11 cellular contexts compared by ENCODE assay signal in genomic region chr1:35448344-35448801, GRCh38.
A peak's percentile ranks its signal among the peaks of the same experiment; 100 is the strongest.
DNase-seq lines count a peak whose midpoint lies in the region; ATAC-seq and TF ChIP-seq lines count a peak whose summit lies in the region.
"Had no signal": no experiment of that assay in that cellular context is flagged by ENCODE, and none has a peak within 500 bp of the region (broad histone marks: within the 10 kb centered on the region; RNA-seq: fewer than 3 reads in every experiment).

No MANE protein-coding gene starts in this region.

- no peak overlapping the region for H3K18ac ChIP-seq in trophoblast cell (ENCODE audit: low read length)

- H2BK5ac ChIP-seq in trophoblast cell (ENCODE audit: low read depth, low read length, poor library complexity): no peak overlapping the region

- no peaks in the 10 kb centered on the region for H4K20me1 ChIP-seq in PC-9 (ENCODE audit: insufficient read depth)

- H3K36me3 Mint-ChIP-seq in osteocyte (ENCODE audit: unreplicated experiment): peaks cover 17% of the 10 kb centered on the region

- DNase-seq in EL (peak; percentile 93), PC-9 (peak in 1 of 2 experiments; percentile 55), trophoblast cell (peak; percentile 24 to 51), NCI-H345 (lab: John Stamatoyannopoulos, UW) (no peak), superior temporal gyrus (ENCODE audit: extremely low spot score) (no peak), esophagus muscularis mucosa (ENCODE audit: extremely low spot score) (no peak), osteocyte (ENCODE audit: extremely low spot score, unreplicated experiment) (no peak)
- DNase-seq: GOT3; naive thymus-derived CD8-positive, alpha-beta T cell; stimulated activated naive CD4-positive, alpha-beta T cell treated with Interleukin-2 at 50 U/mL for 16 hours had no signal

- H3K4me2 ChIP-seq in PC-9 (peak overlapping the region; percentile 8; the same call in 1 of the 2 replicates), trophoblast cell (ENCODE audit: low read length) (no peak overlapping the region)

- no peak overlapping the region for H2BK120ac ChIP-seq in trophoblast cell (ENCODE audit: insufficient read depth, low read length, poor library complexity)

- H3K4me3 ChIP-seq in PC-9 (no peak overlapping the region), trophoblast cell (ENCODE audit: low read depth, low read length) (no peak overlapping the region), esophagus muscularis mucosa (no peak overlapping the region)

- no peak overlapping the region for H3K14ac ChIP-seq in trophoblast cell (ENCODE audit: low read length)

- H3K27me3 Mint-ChIP-seq in osteocyte (ENCODE audit: unreplicated experiment): no peaks in the 10 kb centered on the region
- H3K27me3 Mint-ChIP-seq: naive thymus-derived CD8-positive, alpha-beta T cell had no signal

- H3K27ac ChIP-seq in PC-9 (peak overlapping the region; percentile 60), trophoblast cell (ENCODE audit: low read depth, low read length) (no peak overlapping the region), esophagus muscularis mucosa (replicated peaks in 1 of 4) (no peak overlapping the region)

- no peak overlapping the region for H3K4me3 Mint-ChIP-seq in osteocyte (ENCODE audit: unreplicated experiment)
- H3K4me3 Mint-ChIP-seq: naive thymus-derived CD8-positive, alpha-beta T cell had no signal

- H4K8ac ChIP-seq in trophoblast cell (ENCODE audit: low read depth, low read length): no peak overlapping the region

- H3K27ac Mint-ChIP-seq in osteocyte (ENCODE audit: unreplicated experiment): no peak overlapping the region

- peak; percentile 79 for ATAC-seq in esophagus mucosa
- ATAC-seq: naive thymus-derived CD8-positive, alpha-beta T cell had no signal

- no peaks in the 10 kb centered on the region for H3K9me3 ChIP-seq in PC-9 (ENCODE audit: insufficient read depth, low read depth)
- H3K9me3 ChIP-seq in trophoblast cell (ENCODE audit: insufficient read depth, low read depth, low read length): no peaks in the 10 kb centered on the region
- no peaks in the 10 kb centered on the region for H3K9me3 ChIP-seq in esophagus muscularis mucosa

- no TSS peak for BruUV-seq in PC-9 (replicated peaks; lab: Mats Ljungman, UMichigan)

- H2AFZ ChIP-seq in PC-9 (no peak overlapping the region), trophoblast cell (ENCODE audit: insufficient read depth, low read length, poor library complexity) (no peak overlapping the region)

- no peak for TF ChIP-seq CTCF in PC-9 (conservative IDR thresholded peaks at IDR 0.05)
- no peak for TF ChIP-seq CTCF in esophagus muscularis mucosa (IDR thresholded peaks at IDR 0.05)
- no peak for TF ChIP-seq CTCF in osteocyte (IDR thresholded peaks at IDR 0.05)

- H3K4ac ChIP-seq in trophoblast cell (ENCODE audit: low read depth, low read length): no peak overlapping the region

- no peak overlapping the region for H3K9ac ChIP-seq in trophoblast cell (ENCODE audit: low read length)

- no peaks in the 10 kb centered on the region for H3K9me3 Mint-ChIP-seq in osteocyte (ENCODE audit: unreplicated experiment)
- H3K9me3 Mint-ChIP-seq: naive thymus-derived CD8-positive, alpha-beta T cell had no signal

- no peak for TF ChIP-seq EP300 in esophagus muscularis mucosa (IDR thresholded peaks at IDR 0.05)

- no peak overlapping the region for H3K23ac ChIP-seq in trophoblast cell (ENCODE audit: low read length)

- H4K91ac ChIP-seq in trophoblast cell (ENCODE audit: low read depth, low read length): no peak overlapping the region

- POLR2A ChIA-PET in PC-9 (lab: Charles Lee; ENCODE audit: unreplicated experiment): no interaction called here

- H3K9me2 ChIP-seq in PC-9 (ENCODE audit: insufficient read depth): no peaks in the 10 kb centered on the region

- H4K12ac ChIP-seq in trophoblast cell (ENCODE audit: low read depth, low read length): no peak overlapping the region

- H3K79me2 ChIP-seq in PC-9 (ENCODE audit: low read depth) (no peaks in the 10 kb centered on the region), trophoblast cell (ENCODE audit: control insufficient read depth, insufficient read depth, low read length, poor library complexity) (no peaks in the 10 kb centered on the region)

- TF ChIP-seq POLR2A in esophagus muscularis mucosa (IDR thresholded peaks at IDR 0.05; ENCODE audit: low read depth): no peak

- peaks cover 6% of the 10 kb centered on the region; the same call in 1 of the 2 replicates for H3K36me3 ChIP-seq in PC-9 (ENCODE audit: low read depth)
- H3K36me3 ChIP-seq in trophoblast cell (ENCODE audit: control insufficient read depth in 1 of 2, insufficient read depth in 2 of 2, low read length in 2 of 2): peaks cover 10 to 23% of the 10 kb centered on the region in 2 experiments
- peaks cover 33 to 81% (median 69%) of the 10 kb centered on the region in 4 donors for H3K36me3 ChIP-seq in esophagus muscularis mucosa

- no peak overlapping the region for H2BK12ac ChIP-seq in trophoblast cell (ENCODE audit: low read length)

- H3F3A ChIP-seq in PC-9 (ENCODE audit: insufficient read depth, low read depth): peaks cover 20% of the 10 kb centered on the region; the same call in 1 of the 2 replicates

- H3K27me3 ChIP-seq in PC-9 (ENCODE audit: insufficient read depth, low read depth) (no peaks in the 10 kb centered on the region), trophoblast cell (ENCODE audit: insufficient read depth, low read length) (no peaks in the 10 kb centered on the region), esophagus muscularis mucosa (no peaks in the 10 kb centered on the region)

- intact Hi-C loops in PC-9 (cut with micrococcal nuclease; ENCODE audit: unreplicated experiment) (no loop called here), esophagus muscularis mucosa (cut with DNase I) (no loop called here)

- H3K4me1 Mint-ChIP-seq in osteocyte (ENCODE audit: unreplicated experiment): peaks cover 3% of the 10 kb centered on the region

- WGBS in trophoblast cell (ENCODE audit: extremely low coverage, insufficient coverage, insufficient read length): no CpG with 5 or more reads among the region's 3 CpGs
- WGBS in esophagus muscularis mucosa: 86% methylated on average over 3 of the region's 3 CpGs

- H3K4me1 ChIP-seq in PC-9 (replicated peaks; ENCODE audit: insufficient read depth) (peaks cover 19% of the 10 kb centered on the region), trophoblast cell (ENCODE audit: control insufficient read depth in 1 of 2, insufficient read depth in 2 of 2, low read length in 2 of 2) (peaks cover 5% of the 10 kb centered on the region in 2 experiments), esophagus muscularis mucosa (peaks cover 27 to 29% (median 27%) of the 10 kb centered on the region in 4 donors)

- no peak overlapping the region for H2AK5ac ChIP-seq in trophoblast cell (ENCODE audit: low read length)

- CTCF ChIA-PET in PC-9 (lab: Charles Lee): no interaction called here

- H3K79me1 ChIP-seq in trophoblast cell (ENCODE audit: low read length): no peaks in the 10 kb centered on the region

Comparison
In these comparisons a context has a peak if more than half of its experiments do, and no peak if none do; other contexts are left out.
1. DNase-seq: peak in EL (single experiment) and trophoblast cell (2 of 2); none in NCI-H345 (single experiment), superior temporal gyrus (single experiment), esophagus muscularis mucosa (single experiment) and osteocyte (single experiment).